ENCODE assay signal across 11 cellular contexts in genomic region chr3:170469151-170470062, GRCh38. TPM values are rescaled to one million over a fixed set of nuclear protein-coding genes. Genes with fewer than 3 reads are reported as not detected.
DNase-seq lines count a peak whose midpoint lies in the region; ATAC-seq and TF ChIP-seq lines count a peak whose summit lies in the region.
"Had no signal": no experiment of that assay in that cellular context is flagged by ENCODE, and none has a peak within 500 bp of the region (broad histone marks: within the 10 kb centered on the region; RNA-seq: fewer than 3 reads in every experiment).

No MANE protein-coding gene starts in this region.

- no peak for TF ChIP-seq POLR2A in erythroblast (IDR thresholded peaks at IDR 0.05; ENCODE audit: low read length)

- H3K36me3 ChIP-seq in left lung, result no peaks in the 10 kb centered on the region
- H3K36me3 ChIP-seq: adrenal gland, neutrophil had no signal

- CTCF ChIA-PET in RWPE1 (lab: Yijun Ruan, JAX), result no interaction called here

- peaks cover 57% of the 10 kb centered on the region for H3K4me1 Mint-ChIP-seq in HFFc6 (ENCODE audit: low read depth)

- DNase-seq in AG08395 (ENCODE audit: low spot score) (peak; percentile 63), HFFc6 (peak; percentile 86), RWPE1 (ENCODE audit: low spot score) (no peak), left lung (no peak), NCI-H345 (lab: John Stamatoyannopoulos, UW) (no peak), erythroblast (lab: John Stamatoyannopoulos, UW) (no peak), NCI-H345 treated with DMSO at 0.1 percent for 48 hours (lab: John Stamatoyannopoulos, UW; ENCODE audit: unreplicated experiment) (no peak)
- DNase-seq: adrenal gland, NCI-H2227 treated with DMSO at 0.1 percent for 48 hours had no signal

- H3K27ac ChIP-seq in RWPE1 (peak overlapping the region; percentile 68), left lung (no peak overlapping the region)
- H3K27ac ChIP-seq: adrenal gland, neutrophil had no signal

- H3K4me3 ChIP-seq in left lung, result no peak overlapping the region
- H3K4me3 ChIP-seq: adrenal gland had no signal

- POLR2A ChIA-PET in RWPE1 (lab: Yijun Ruan, JAX; ENCODE audit: low non-redundant PET), result interaction anchor here (0.6 kb wide), 1 partner anchor 281 kb away, joined by 10 read pairs; no protein-coding TSS in a partner anchor

- intact Hi-C loops in left lung (cut with DNase I), result no loop called here

- no peaks in the 10 kb centered on the region for H3K27me3 Mint-ChIP-seq in HFFc6 (ENCODE audit: insufficient read depth)

- no peak for TF ChIP-seq CTCF in HFFc6 (IDR thresholded peaks at IDR 0.05)
- TF ChIP-seq CTCF in RWPE1 (conservative IDR thresholded peaks at IDR 0.05; ENCODE audit: low read depth), result no peak
- no peak for TF ChIP-seq CTCF in left lung (IDR thresholded peaks at IDR 0.05)

- H3K4me1 ChIP-seq in left lung, result no peaks in the 10 kb centered on the region
- H3K4me1 ChIP-seq: adrenal gland had no signal

- no peaks in the 10 kb centered on the region for H3K9me3 ChIP-seq in left lung
- H3K9me3 ChIP-seq: adrenal gland, neutrophil had no signal

- H3K9me3 Mint-ChIP-seq in HFFc6, result no peaks in the 10 kb centered on the region

- H3K4me3 Mint-ChIP-seq in HFFc6, result peak overlapping the region; percentile 51

- H3K27me3 ChIP-seq in left lung, result no peaks in the 10 kb centered on the region

- peak; percentile 59 for ATAC-seq in left lung
- ATAC-seq in HG03135 (IDR thresholded peaks at IDR 0.05; ENCODE audit: unreplicated experiment), result no peak

- no peaks in the 10 kb centered on the region for H3K36me3 Mint-ChIP-seq in HFFc6 (ENCODE audit: low read depth)

- peak overlapping the region; percentile 27 for H3K27ac Mint-ChIP-seq in HFFc6

RNA-seq across cellular contexts. Expression of gene CLDN11, which starts 50.7 kb away (rescaled TPM):
- total RNA-seq in HFFc6 (2021; fragmentation: NEBNext Ultra II Directional; extraction: Animal tissue kit (Norgen Biotek cat#: 25700)), result 10 to 100 TPM in 4 of 6 experiments, 1 to 10 TPM in 2; 3.3 to 77.5 (median 66.7) TPM
- 10 to 100 TPM in 1 of 2 donors, 1 to 10 TPM in 1; 9.9 to 12.4 TPM for total RNA-seq in left lung

Comparison
In these comparisons a context has a peak if more than half of its experiments do, and no peak if none do; other contexts are left out.
1. DNase-seq: peak in AG08395 (single experiment) and HFFc6 (single experiment); none in RWPE1 (single experiment), left lung (0 of 2), NCI-H345 (single experiment), erythroblast (0 of 2) and NCI-H345 treated with DMSO at 0.1 percent for 48 hours (single experiment).